Comparison of ENCODE assay signal across 13 cellular contexts in genomic region chr9:84697042-84697441, GRCh38. TPM values are rescaled to one million over a fixed set of nuclear protein-coding genes. Genes with fewer than 3 reads are reported as not detected.
"Had no signal": no experiment of that assay in that cellular context is flagged by ENCODE, and none has a peak within 500 bp of the region (broad histone marks: within the 10 kb centered on the region; RNA-seq: fewer than 3 reads in every experiment).

No MANE protein-coding gene starts in this region.

- H3K36me3 Mint-ChIP-seq: activated CD4-positive, alpha-beta memory T cell treated with anti-CD3 and anti-CD28 coated beads for 36 hours; activated naive CD4-positive, alpha-beta T cell treated with anti-CD3 and anti-CD28 coated beads, Interleukin-2, amount 50 U/mL, for 72 hours had no signal

- H3K27me3 Mint-ChIP-seq: activated CD4-positive, alpha-beta T cell treated with anti-CD3 and anti-CD28 coated beads, Interleukin-2, amount 10 ng/mL, durations not matched to agents 7 days and 5 days; T-helper 17 cell had no signal

- H3K9me3 Mint-ChIP-seq: activated CD4-positive, alpha-beta memory T cell treated with anti-CD3 and anti-CD28 coated beads for 36 hours; activated CD4-positive, alpha-beta T cell treated with anti-CD3 and anti-CD28 coated beads, Interleukin-2, amount 10 ng/mL, durations not matched to agents 7 days and 5 days; activated naive CD4-positive, alpha-beta T cell treated with anti-CD3 and anti-CD28 coated beads, Interleukin-2, amount 50 U/mL, for 72 hours; activated naive CD8-positive, alpha-beta T cell treated with anti-CD3 and anti-CD28 coated beads, Interleukin-2, amount 50 U/mL, for 24 hours; activated T-cell treated with anti-CD3 and anti-CD28 coated beads, Interleukin-2, amount 50 U/mL, for 4 hours had no signal

- H3K36me3 ChIP-seq: brain microvascular endothelial cell had no signal

- H3K4me3 Mint-ChIP-seq: activated CD4-positive, alpha-beta memory T cell treated with anti-CD3 and anti-CD28 coated beads for 36 hours; activated CD4-positive, alpha-beta T cell treated with anti-CD3 and anti-CD28 coated beads, Interleukin-2, amount 10 ng/mL, durations not matched to agents 7 days and 5 days; activated naive CD8-positive, alpha-beta T cell treated with anti-CD3 and anti-CD28 coated beads, Interleukin-2, amount 50 U/mL, for 24 hours; activated T-cell treated with anti-CD3 and anti-CD28 coated beads, Interleukin-2, amount 50 U/mL, for 4 hours; T-helper 17 cell had no signal

- H3K27ac ChIP-seq: brain microvascular endothelial cell had no signal

- H3K4me1 Mint-ChIP-seq: activated naive CD8-positive, alpha-beta T cell treated with anti-CD3 and anti-CD28 coated beads, Interleukin-2, amount 50 U/mL, for 24 hours had no signal

- DNase-seq: amniotic stem cell, NCI-H2171, NCI-H446 treated with DMSO at 0.1 percent for 48 hours, NCI-H524 treated with DMSO at 0.1 percent for 48 hours, SIG-M5 had no signal

- H3K27ac Mint-ChIP-seq: activated CD4-positive, alpha-beta memory T cell treated with anti-CD3 and anti-CD28 coated beads for 36 hours; activated CD4-positive, alpha-beta T cell treated with anti-CD3 and anti-CD28 coated beads, Interleukin-2, amount 10 ng/mL, durations not matched to agents 7 days and 5 days; activated naive CD4-positive, alpha-beta T cell treated with anti-CD3 and anti-CD28 coated beads, Interleukin-2, amount 50 U/mL, for 72 hours; activated naive CD8-positive, alpha-beta T cell treated with anti-CD3 and anti-CD28 coated beads, Interleukin-2, amount 50 U/mL, for 24 hours had no signal

- H3K27me3 ChIP-seq: brain microvascular endothelial cell had no signal

- ATAC-seq: activated naive CD8-positive, alpha-beta T cell treated with anti-CD3 and anti-CD28 coated beads, Interleukin-2, amount 50 U/mL, for 24 hours; activated T-cell treated with anti-CD3 and anti-CD28 coated beads, Interleukin-2, amount 50 U/mL, for 4 hours had no signal

RNA-seq across cellular contexts. Expression of gene NTRK2, which starts 27.5 kb away (rescaled TPM):
- total RNA-seq: LHCN-M2 had no signal
